ENCODE assay signal across 16 cellular contexts in genomic region chr10:27138277-27138676, GRCh38. TPM values are rescaled to one million over a fixed set of nuclear protein-coding genes. Genes with fewer than 3 reads are reported as not detected.
DNase-seq lines count a peak whose midpoint lies in the region; ATAC-seq and TF ChIP-seq lines count a peak whose summit lies in the region.
"Had no signal": no experiment of that assay in that cellular context is flagged by ENCODE, and none has a peak within 500 bp of the region (broad histone marks: within the 10 kb centered on the region; RNA-seq: fewer than 3 reads in every experiment).

No MANE protein-coding gene starts in this region.

- peaks cover 6 to 13% (median 6%) of the 10 kb centered on the region in 3 donors for H3K4me1 Mint-ChIP-seq in naive B cell

- H3K27me3 Mint-ChIP-seq in naive B cell, result no peaks in the 10 kb centered on the region
- H3K27me3 Mint-ChIP-seq: CD4-positive, alpha-beta memory T cell had no signal

- no peaks in the 10 kb centered on the region for H3K9me3 ChIP-seq in HEK293 (ENCODE audit: control insufficient read depth, insufficient read depth, low read depth, low read length)

- no peak overlapping the region for H3K4me3 ChIP-seq in HEK293 (ENCODE audit: low read depth, low read length)
- H3K4me3 ChIP-seq: GM23248 had no signal

- H3K36me3 ChIP-seq in HEK293 (ENCODE audit: control insufficient read depth in 2 of 2, insufficient read depth in 1 of 2, low read length in 2 of 2), result peaks cover 59 to 71% of the 10 kb centered on the region in 2 experiments

- no peak overlapping the region for H3K4me3 Mint-ChIP-seq in naive B cell
- H3K4me3 Mint-ChIP-seq: CD4-positive, alpha-beta memory T cell had no signal

- no peaks in the 10 kb centered on the region for H3K4me1 ChIP-seq in HEK293 (ENCODE audit: control insufficient read depth, insufficient read depth, low read length)

- TF ChIP-seq CTCF in HEK293 (tag by site-specific recombination; IDR thresholded peaks at IDR 0.05), result no peak

- peaks cover 0 to 11% of the 10 kb centered on the region in 2 donors for H3K36me3 Mint-ChIP-seq in naive B cell

- H3K9me3 Mint-ChIP-seq in naive B cell, result no peaks in the 10 kb centered on the region
- H3K9me3 Mint-ChIP-seq: CD4-positive, alpha-beta memory T cell had no signal

- H3K27ac ChIP-seq in HEK293 (ENCODE audit: extremely low read depth, low read depth, low read length), result no peak overlapping the region
- H3K27ac ChIP-seq: GM23248 had no signal

- peak overlapping the region in 3 of 6 donors; percentile 26 to 49 (median 49) for H3K27ac Mint-ChIP-seq in naive B cell

- ATAC-seq in naive B cell (ENCODE audit: low read depth in 2 of 2) (peak; percentile 64 to 67), GM21529 (IDR thresholded peaks at IDR 0.05; ENCODE audit: unreplicated experiment) (no peak), GM18520 (IDR thresholded peaks at IDR 0.05; ENCODE audit: unreplicated experiment) (no peak)
- ATAC-seq: HCT116 had no signal

- POLR2A ChIA-PET in HEK293 (lab: Yijun Ruan, JAX), result no interaction called here

- CTCF ChIA-PET in HEK293 (lab: Yijun Ruan, JAX), result interaction anchor here (0.5 kb wide), 1 partner anchor 15 kb away, joined by 4 read pairs; no protein-coding TSS in a partner anchor

- DNase-seq in SIG-M5 treated with dmso at 0.1 percent for 504 hours (lab: John Stamatoyannopoulos, UW; ENCODE audit: unreplicated experiment) (peak; percentile 18), SIG-M5 (lab: John Stamatoyannopoulos, UW) (no peak), NAMALWA (ENCODE audit: low spot score) (peak; percentile 18), naive B cell (peak; percentile 4), kidney tubule cell (ENCODE audit: low spot score) (no peak)
- DNase-seq: ACHN; C1 segment of cervical spinal cord; CD4-positive, alpha-beta memory T cell; DMS79; EL; GM23248; IMR-90 had no signal

TF ChIP-seq in HEK293, 187 proteins besides CTCF, POLR2A, EP300 and RAD21:
- TF ChIP-seq, protein P1, sequence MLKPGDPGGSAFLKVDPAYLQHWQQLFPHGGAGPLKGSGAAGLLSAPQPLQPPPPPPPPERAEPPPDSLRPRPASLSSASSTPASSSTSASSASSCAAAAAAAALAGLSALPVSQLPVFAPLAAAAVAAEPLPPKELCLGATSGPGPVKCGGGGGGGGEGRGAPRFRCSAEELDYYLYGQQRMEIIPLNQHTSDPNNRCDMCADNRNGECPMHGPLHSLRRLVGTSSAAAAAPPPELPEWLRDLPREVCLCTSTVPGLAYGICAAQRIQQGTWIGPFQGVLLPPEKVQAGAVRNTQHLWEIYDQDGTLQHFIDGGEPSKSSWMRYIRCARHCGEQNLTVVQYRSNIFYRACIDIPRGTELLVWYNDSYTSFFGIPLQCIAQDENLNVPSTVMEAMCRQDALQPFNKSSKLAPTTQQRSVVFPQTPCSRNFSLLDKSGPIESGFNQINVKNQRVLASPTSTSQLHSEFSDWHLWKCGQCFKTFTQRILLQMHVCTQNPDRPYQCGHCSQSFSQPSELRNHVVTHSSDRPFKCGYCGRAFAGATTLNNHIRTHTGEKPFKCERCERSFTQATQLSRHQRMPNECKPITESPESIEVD (tag by site-specific recombination; IDR thresholded peaks at IDR 0.05), result 0 out of 2 replicates have a peak, but pooled peaks have one; percentile 5
- TF ChIP-seq SP3 (tag by site-specific recombination; IDR thresholded peaks at IDR 0.05) (no peak), RBAK (tag by site-specific recombination; IDR thresholded peaks at IDR 0.05) (no peak), ZBTB48 (tag by site-specific recombination; IDR thresholded peaks at IDR 0.05) (no peak)

RNA-seq across cellular contexts. Expression of gene YME1L1, which starts 15.9 kb away (rescaled TPM):
- polyA plus RNA-seq in naive B cell (ENCODE audit: low read depth in 6 of 6), result 100 to 1,000 TPM in 3 of 6 donors, 10 to 100 TPM in 3; 96.1 to 123 (median 103) TPM

RNA-seq across cellular contexts. Expression of gene MASTL, which starts 16.9 kb away (rescaled TPM):
- polyA plus RNA-seq in naive B cell (ENCODE audit: low read depth in 6 of 6), result 1 to 10 TPM in 5 of 6 donors, not detected in 1; 2.1 to 5.3 (median 4.5) TPM

RNA-seq across cellular contexts. Expression of gene ANKRD26, which starts 38.0 kb away (rescaled TPM):
- 1 to 10 TPM in 5 of 6 donors, under 1 TPM in 1; 0.68 to 3.9 (median 1.6) TPM for polyA plus RNA-seq in naive B cell (ENCODE audit: low read depth in 6 of 6)

Comparison
In these comparisons a context has a peak if more than half of its experiments do, and no peak if none do; other contexts are left out.
1. DNase-seq: peak in SIG-M5 treated with dmso at 0.1 percent for 504 hours (single experiment), NAMALWA (single experiment) and naive B cell (single experiment); none in SIG-M5 (single experiment) and kidney tubule cell (single experiment).
2. ATAC-seq: peak in naive B cell (2 of 2); none in GM21529 (single experiment) and GM18520 (single experiment).